ENCODE assay signal across 19 cellular contexts in genomic region chr11:36339899-36340298, GRCh38. TPM values are rescaled to one million over a fixed set of nuclear protein-coding genes. Genes with fewer than 3 reads are reported as not detected.
DNase-seq lines count a peak whose midpoint lies in the region; ATAC-seq and TF ChIP-seq lines count a peak whose summit lies in the region.
"Had no signal": no experiment of that assay in that cellular context is flagged by ENCODE, and none has a peak within 500 bp of the region (broad histone marks: within the 10 kb centered on the region; RNA-seq: fewer than 3 reads in every experiment).

No MANE protein-coding gene starts in this region.

- WGBS in mesenchymal stem cell = 89% methylated on average over 2 of the region's 2 CpGs

- no peaks in the 10 kb centered on the region for H3K36me3 ChIP-seq in BE2C
- H3K36me3 ChIP-seq in mesenchymal stem cell (ENCODE audit: control insufficient read depth in 1 of 2, insufficient read depth in 2 of 2, low read depth in 1 of 2, low read length in 2 of 2) = no peaks in the 10 kb centered on the region
- H3K36me3 ChIP-seq: SJCRH30 had no signal

- H3K18ac ChIP-seq in mesenchymal stem cell (ENCODE audit: low read depth in 1 of 2, low read length in 2 of 2) = no peak overlapping the region

- H3K23ac ChIP-seq in mesenchymal stem cell (ENCODE audit: low read length in 2 of 2) = peak overlapping the region in 1 of 2 experiments; percentile 62

- H3K4me2 ChIP-seq in mesenchymal stem cell (ENCODE audit: low read length, poor library complexity, severe bottlenecking) = no peak overlapping the region

- H3K27me3 Mint-ChIP-seq in stimulated activated naive B cell treated with anti-CD40 and anti-IgM and Interleukin-4, amounts not matched to agents 10 μg/mL and 1 μg/mL and 100 μg/mL, for 72 hours = peaks cover 8 to 23% of the 10 kb centered on the region in 2 donors

- H3K9me3 ChIP-seq in BE2C (no peaks in the 10 kb centered on the region), mesenchymal stem cell (ENCODE audit: control insufficient read depth, low read length) (no peaks in the 10 kb centered on the region)

- H2BK5ac ChIP-seq in mesenchymal stem cell (ENCODE audit: low read depth, low read length, poor library complexity, severe bottlenecking) = no peak overlapping the region

- H2AK5ac ChIP-seq in mesenchymal stem cell (ENCODE audit: low read length, severe bottlenecking) = no peak overlapping the region

- peaks cover 1 to 3% of the 10 kb centered on the region in 2 donors for H3K36me3 Mint-ChIP-seq in stimulated activated naive B cell treated with anti-CD40 and anti-IgM and Interleukin-4, amounts not matched to agents 10 μg/mL and 1 μg/mL and 100 μg/mL, for 72 hours
- H3K36me3 Mint-ChIP-seq: CD4-positive, CD25-positive, alpha-beta regulatory T cell had no signal

- H3K4me1 ChIP-seq in BE2C (peaks cover 15% of the 10 kb centered on the region), mesenchymal stem cell (ENCODE audit: control insufficient read depth, insufficient read depth, low read depth, low read length) (peaks cover 4% of the 10 kb centered on the region)
- H3K4me1 ChIP-seq: SJCRH30 had no signal

- no peak overlapping the region for H3K4me3 Mint-ChIP-seq in stimulated activated naive B cell treated with anti-CD40 and anti-IgM and Interleukin-4, amounts not matched to agents 10 μg/mL and 1 μg/mL and 100 μg/mL, for 72 hours
- H3K4me3 Mint-ChIP-seq: CD4-positive, CD25-positive, alpha-beta regulatory T cell; HFFc6 had no signal

- H3K4me1 Mint-ChIP-seq in stimulated activated naive B cell treated with anti-CD40 and anti-IgM and Interleukin-4, amounts not matched to agents 10 μg/mL and 1 μg/mL and 100 μg/mL, for 72 hours = peaks cover 2 to 3% of the 10 kb centered on the region in 2 donors
- H3K4me1 Mint-ChIP-seq: CD4-positive, CD25-positive, alpha-beta regulatory T cell had no signal

- no peak for TF ChIP-seq CTCF in BE2C (IDR thresholded peaks at IDR 0.05; ENCODE audit: low read depth, low read length)

- peak overlapping the region; percentile 4 for H4K8ac ChIP-seq in mesenchymal stem cell (ENCODE audit: low read length)

- H3K9ac ChIP-seq in mesenchymal stem cell (ENCODE audit: low read length) = no peak overlapping the region

- no peak for ATAC-seq in stimulated activated naive B cell treated with anti-CD40 and anti-IgM and Interleukin-4, amounts not matched to agents 10 μg/mL and 1 μg/mL and 100 μg/mL, for 72 hours (replicated peaks)
- no peak for ATAC-seq in GM18867 (IDR thresholded peaks at IDR 0.05; ENCODE audit: unreplicated experiment)
- ATAC-seq in GM18861 (IDR thresholded peaks at IDR 0.05; ENCODE audit: unreplicated experiment) = no peak
- ATAC-seq in HG02970 (IDR thresholded peaks at IDR 0.05; ENCODE audit: low FRiP score, unreplicated experiment) = no peak
- ATAC-seq: HepG2 had no signal

- H2BK15ac ChIP-seq in mesenchymal stem cell (ENCODE audit: low read depth, poor library complexity, severe bottlenecking) = no peak overlapping the region

- DNase-seq in BE2C = peak; percentile 11
- no peak for DNase-seq in mesenchymal stem cell
- no peak for DNase-seq in stimulated activated naive B cell treated with anti-CD40 and anti-IgM and Interleukin-4, amounts not matched to agents 10 μg/mL and 1 μg/mL and 100 μg/mL, for 72 hours
- DNase-seq: CD4-positive, CD25-positive, alpha-beta regulatory T cell; H7; HFFc6; KBM-7; NCI-H1092 treated with DMSO at 0.1 percent for 48 hours; NCI-H1436 treated with DMSO at 0.1 percent for 48 hours; NCI-H2081; NCI-H446; OCI-M1; SJCRH30 had no signal

- H3K79me1 ChIP-seq in mesenchymal stem cell (replicated peaks; ENCODE audit: low read length, poor library complexity, severe bottlenecking) = no peaks in the 10 kb centered on the region

- peak overlapping the region in 1 of 2 experiments; percentile 35 for H2BK12ac ChIP-seq in mesenchymal stem cell (ENCODE audit: low read length in 2 of 2)

- H3K27ac ChIP-seq in angular gyrus (ENCODE audit: low read depth, low read length) = peak overlapping the region; percentile 26
- no peak overlapping the region for H3K27ac ChIP-seq in mesenchymal stem cell (ENCODE audit: low read length, poor library complexity, severe bottlenecking)
- H3K27ac ChIP-seq: HL-60, SJCRH30 had no signal

- H3K4ac ChIP-seq in mesenchymal stem cell (ENCODE audit: low read depth in 1 of 2, low read length in 2 of 2) = no peak overlapping the region

- H3K4me3 ChIP-seq in BE2C (ENCODE audit: low read depth, low read length) (no peak overlapping the region), mesenchymal stem cell (ENCODE audit: insufficient read depth in 1 of 2, low read depth in 1 of 2, low read length in 2 of 2) (no peak overlapping the region)
- H3K4me3 ChIP-seq: SJCRH30 had no signal

- H3K27me3 ChIP-seq in BE2C (no peaks in the 10 kb centered on the region), mesenchymal stem cell (ENCODE audit: control insufficient read depth in 1 of 2, insufficient read depth in 1 of 2, low read length in 2 of 2) (peaks cover 0 to 28% of the 10 kb centered on the region in 2 experiments)
- H3K27me3 ChIP-seq: SJCRH30 had no signal

- H3K14ac ChIP-seq in mesenchymal stem cell (ENCODE audit: low read length in 2 of 2) = no peak overlapping the region

- H2AFZ ChIP-seq in mesenchymal stem cell (ENCODE audit: low read depth, low read length) = no peak overlapping the region

- H4K91ac ChIP-seq in mesenchymal stem cell (ENCODE audit: low read length) = peak overlapping the region; percentile 86

- peaks cover 0 to 1% of the 10 kb centered on the region in 2 donors for H3K9me3 Mint-ChIP-seq in stimulated activated naive B cell treated with anti-CD40 and anti-IgM and Interleukin-4, amounts not matched to agents 10 μg/mL and 1 μg/mL and 100 μg/mL, for 72 hours
- H3K9me3 Mint-ChIP-seq: HFFc6 had no signal

- peak overlapping the region; percentile 9 for H3K27ac Mint-ChIP-seq in stimulated activated naive B cell treated with anti-CD40 and anti-IgM and Interleukin-4, amounts not matched to agents 10 μg/mL and 1 μg/mL and 100 μg/mL, for 72 hours
- H3K27ac Mint-ChIP-seq: CD4-positive, CD25-positive, alpha-beta regulatory T cell; HFFc6 had no signal

- no peak overlapping the region for H2BK120ac ChIP-seq in mesenchymal stem cell (ENCODE audit: low read depth, low read length)

RNA-seq across cellular contexts. Expression of gene PRR5L, which starts 43.8 kb away (rescaled TPM):
- 1.5 TPM for polyA plus RNA-seq in BE2C (2012; ENCODE audit: insufficient read depth, insufficient read length, low read depth)
- polyA plus RNA-seq in mesenchymal stem cell (2013, experiment 1 of 2) = 4.9 TPM
- 5.7 TPM for polyA plus RNA-seq in mesenchymal stem cell (2013, experiment 2 of 2)

RNA-seq across cellular contexts. Expression of gene COMMD9, which starts 50.7 kb away (rescaled TPM):
- polyA plus RNA-seq in BE2C (2012; ENCODE audit: insufficient read depth, insufficient read length, low read depth) = 30.0 TPM
- 63.0 TPM for polyA plus RNA-seq in mesenchymal stem cell (2013, experiment 1 of 2)
- 75.3 TPM for polyA plus RNA-seq in mesenchymal stem cell (2013, experiment 2 of 2)
